Comparison of ENCODE assay signal across 11 cellular contexts in genomic region chr14:81474156-81474492, GRCh38. TPM values are rescaled to one million over a fixed set of nuclear protein-coding genes. Genes with fewer than 3 reads are reported as not detected.
DNase-seq lines count a peak whose midpoint lies in the region; ATAC-seq, FAIRE-seq and TF ChIP-seq lines count a peak whose summit lies in the region.
"Had no signal": no experiment of that assay in that cellular context is flagged by ENCODE, and none has a peak within 500 bp of the region (broad histone marks: within the 10 kb centered on the region; RNA-seq: fewer than 3 reads in every experiment).

No MANE protein-coding gene starts in this region.

- POLR2A ChIA-PET in activated naive CD8-positive, alpha-beta T cell treated with anti-CD3 and anti-CD28 coated beads, Interleukin-2, amount 10 ng/mL, durations not matched to agents 7 days and 5 days (lab: Charles Lee), result interaction anchor here (0.5 kb wide), 1 partner anchor 310 kb away, joined by 3 read pairs; no protein-coding TSS in a partner anchor

- peaks cover 55% of the 10 kb centered on the region for H3K4me1 Mint-ChIP-seq in activated naive CD8-positive, alpha-beta T cell treated with anti-CD3 and anti-CD28 coated beads, Interleukin-2, amount 10 ng/mL, durations not matched to agents 7 days and 5 days

- H3K36me3 ChIP-seq in GM06990 (ENCODE audit: control insufficient read depth, insufficient read depth, low read length) (peaks cover 8% of the 10 kb centered on the region), brain microvascular endothelial cell (replicated peaks) (peaks cover 16% of the 10 kb centered on the region)

- FAIRE-seq in urothelium cell line (lab: Jason Lieb, UNC), result no peak
- FAIRE-seq: TTC549 had no signal

- H3K27ac ChIP-seq in brain microvascular endothelial cell, result no peak overlapping the region

- ATAC-seq in GM19455 (IDR thresholded peaks at IDR 0.05; ENCODE audit: unreplicated experiment) (peak; percentile 59), HG03135 (IDR thresholded peaks at IDR 0.05; ENCODE audit: unreplicated experiment) (peak; percentile 65)
- peak; percentile 85 for ATAC-seq in activated naive CD8-positive, alpha-beta T cell treated with anti-CD3 and anti-CD28 coated beads, Interleukin-2, amount 10 ng/mL, durations not matched to agents 7 days and 5 days (ENCODE audit: low read depth)

- H3K4me3 ChIP-seq in GM06990 (replicated peaks; ENCODE audit: low read depth, low read length) (no peak overlapping the region), brain microvascular endothelial cell (ENCODE audit: low read depth, low read length) (no peak overlapping the region)

- in situ Hi-C loops in brain microvascular endothelial cell (cut with HindIII; ENCODE audit: low pct_ligation_motif_present, low sequenced_read_pairs), result no loop called here

- DNase-seq in GM06990 (ENCODE audit: extremely low read depth, insufficient read length), result peak; percentile 51
- DNase-seq in activated naive CD8-positive, alpha-beta T cell treated with anti-CD3 and anti-CD28 coated beads, Interleukin-2, amount 10 ng/mL, durations not matched to agents 7 days and 5 days, result no peak
- DNase-seq in NOMO-1 treated with DMSO at 0.1 percent for 48 hours (lab: John Stamatoyannopoulos, UW; ENCODE audit: unreplicated experiment), result no peak
- no peak for DNase-seq in brain microvascular endothelial cell
- no peak for DNase-seq in COR-L47 (lab: John Stamatoyannopoulos, UW)
- no peak for DNase-seq in urothelium cell line (ENCODE audit: low spot score)
- DNase-seq: DMS53, mesendoderm had no signal

- H3K27me3 ChIP-seq in GM06990 (replicated peaks; ENCODE audit: control insufficient read depth, insufficient read depth, low read length) (no peaks in the 10 kb centered on the region), brain microvascular endothelial cell (replicated peaks) (no peaks in the 10 kb centered on the region)

- H3K9me3 Mint-ChIP-seq in activated naive CD8-positive, alpha-beta T cell treated with anti-CD3 and anti-CD28 coated beads, Interleukin-2, amount 10 ng/mL, durations not matched to agents 7 days and 5 days, result no peaks in the 10 kb centered on the region

- H3K4me3 Mint-ChIP-seq in activated naive CD8-positive, alpha-beta T cell treated with anti-CD3 and anti-CD28 coated beads, Interleukin-2, amount 10 ng/mL, durations not matched to agents 7 days and 5 days, result peak overlapping the region; percentile 79

- TF ChIP-seq CTCF in GM06990 (IDR thresholded peaks at IDR 0.05; ENCODE audit: insufficient read depth, low read length, poor library complexity, severe bottlenecking) (no peak), brain microvascular endothelial cell (IDR thresholded peaks at IDR 0.05; ENCODE audit: low read depth, low read length, missing control alignments) (no peak)

- peak overlapping the region; percentile 95 for H3K27ac Mint-ChIP-seq in activated naive CD8-positive, alpha-beta T cell treated with anti-CD3 and anti-CD28 coated beads, Interleukin-2, amount 10 ng/mL, durations not matched to agents 7 days and 5 days

- H3K36me3 Mint-ChIP-seq in activated naive CD8-positive, alpha-beta T cell treated with anti-CD3 and anti-CD28 coated beads, Interleukin-2, amount 10 ng/mL, durations not matched to agents 7 days and 5 days, result peaks cover 36% of the 10 kb centered on the region

- no peaks in the 10 kb centered on the region for H3K27me3 Mint-ChIP-seq in activated naive CD8-positive, alpha-beta T cell treated with anti-CD3 and anti-CD28 coated beads, Interleukin-2, amount 10 ng/mL, durations not matched to agents 7 days and 5 days

RNA-seq across cellular contexts. Expression of gene SEL1L, which starts 59.5 kb away (rescaled TPM):
- total RNA-seq in activated naive CD8-positive, alpha-beta T cell treated with anti-CD3 and anti-CD28 coated beads, Interleukin-2, amount 10 ng/mL, durations not matched to agents 7 days and 5 days, result 10 to 100 TPM; 53.5 to 56.5 TPM
